Comparison of ENCODE assay signal across 18 cellular contexts in genomic region chr16:4052096-4052495, GRCh38.
DNase-seq lines count a peak whose midpoint lies in the region; ATAC-seq and TF ChIP-seq lines count a peak whose summit lies in the region.
"Had no signal": no experiment of that assay in that cellular context is flagged by ENCODE, and none has a peak within 500 bp of the region (broad histone marks: within the 10 kb centered on the region; RNA-seq: fewer than 3 reads in every experiment).

No MANE protein-coding gene starts in this region.

- peak overlapping the region; percentile 25; the same call in 1 of the 2 replicates for H3K27ac Mint-ChIP-seq in WTC11
- H3K27ac Mint-ChIP-seq in chondrocyte (ENCODE audit: unreplicated experiment), result no peak overlapping the region
- H3K27ac Mint-ChIP-seq: activated T-helper 17 cell treated with anti-CD3 and anti-CD28 coated beads, Interleukin-2, amount 50 U/mL, for 72 hours; memory B cell had no signal

- no peak overlapping the region for H3K4me3 ChIP-seq in HL-60 (replicated peaks; ENCODE audit: insufficient read depth, low read length)
- no peak overlapping the region for H3K4me3 ChIP-seq in mesenchymal stem cell (ENCODE audit: insufficient read depth in 1 of 2, low read depth in 1 of 2, low read length in 2 of 2)
- H3K4me3 ChIP-seq in thyroid gland (replicated peaks in 1 of 3), result no peak overlapping the region
- H3K4me3 ChIP-seq: esophagus muscularis mucosa, HAP-1, stomach had no signal

- H3K4me1 ChIP-seq in mesenchymal stem cell (ENCODE audit: control insufficient read depth, insufficient read depth, low read depth, low read length), result peaks cover 7% of the 10 kb centered on the region
- H3K4me1 ChIP-seq in thyroid gland, result peaks cover 52 to 76% of the 10 kb centered on the region in 2 donors

- no peaks in the 10 kb centered on the region for H3K9me3 Mint-ChIP-seq in WTC11
- no peaks in the 10 kb centered on the region for H3K9me3 Mint-ChIP-seq in chondrocyte (ENCODE audit: low read depth)
- H3K9me3 Mint-ChIP-seq: activated T-helper 17 cell treated with anti-CD3 and anti-CD28 coated beads, Interleukin-2, amount 50 U/mL, for 72 hours; memory B cell had no signal

- H3K27ac ChIP-seq in HL-60 (replicated peaks) (peak overlapping the region; percentile 81; the same call in 1 of the 2 replicates), mesenchymal stem cell (ENCODE audit: low read length, poor library complexity, severe bottlenecking) (no peak overlapping the region), thyroid gland (peak overlapping the region; percentile 85 to 100 (median 92))

- no peak overlapping the region for H2BK15ac ChIP-seq in mesenchymal stem cell (ENCODE audit: low read depth, poor library complexity, severe bottlenecking)

- H3K14ac ChIP-seq in mesenchymal stem cell (ENCODE audit: low read length in 2 of 2), result no peak overlapping the region

- peak overlapping the region in 1 of 2 experiments; percentile 21 for H3K18ac ChIP-seq in mesenchymal stem cell (ENCODE audit: low read depth in 1 of 2, low read length in 2 of 2)

- CTCF ChIA-PET in WTC11 (lab: Charles Lee), result no interaction called here

- POLR2A ChIA-PET in WTC11 (lab: Charles Lee), result no interaction called here

- H2BK12ac ChIP-seq in mesenchymal stem cell (ENCODE audit: low read length in 2 of 2), result peak overlapping the region in 1 of 2 experiments; percentile 56

- no peak overlapping the region for H2AFZ ChIP-seq in mesenchymal stem cell (ENCODE audit: low read depth, low read length)

- intact Hi-C loops in thyroid gland (cut with DNase I), result no loop called here

- H3K27me3 Mint-ChIP-seq in WTC11 (ENCODE audit: low read depth) (no peaks in the 10 kb centered on the region), chondrocyte (ENCODE audit: low read depth) (no peaks in the 10 kb centered on the region)
- H3K27me3 Mint-ChIP-seq: activated T-helper 17 cell treated with anti-CD3 and anti-CD28 coated beads, Interleukin-2, amount 50 U/mL, for 72 hours had no signal

- H3K36me3 Mint-ChIP-seq in WTC11, result no peaks in the 10 kb centered on the region
- H3K36me3 Mint-ChIP-seq in chondrocyte (ENCODE audit: low read depth), result no peaks in the 10 kb centered on the region
- H3K36me3 Mint-ChIP-seq: memory B cell had no signal

- H4K91ac ChIP-seq in mesenchymal stem cell (ENCODE audit: low read length), result no peak overlapping the region

- H3K4me3 Mint-ChIP-seq in WTC11 (no peak overlapping the region), chondrocyte (ENCODE audit: unreplicated experiment) (no peak overlapping the region)
- H3K4me3 Mint-ChIP-seq: activated T-helper 17 cell treated with anti-CD3 and anti-CD28 coated beads, Interleukin-2, amount 50 U/mL, for 72 hours; memory B cell had no signal

- WGBS in mesenchymal stem cell, result 96% methylated on average over 13 of the region's 14 CpGs
- WGBS in thyroid gland, 2 donors, result 66 to 67% methylated on average over 14 of the region's 14 CpGs

- no peak overlapping the region for H3K4ac ChIP-seq in mesenchymal stem cell (ENCODE audit: low read depth in 1 of 2, low read length in 2 of 2)

- TF ChIP-seq POLR2A in thyroid gland (IDR thresholded peaks at IDR 0.05), result no peak

- H3K79me1 ChIP-seq in mesenchymal stem cell (replicated peaks; ENCODE audit: low read length, poor library complexity, severe bottlenecking), result peaks cover 10% of the 10 kb centered on the region

- no peak overlapping the region for H3K4me2 ChIP-seq in mesenchymal stem cell (ENCODE audit: low read length, poor library complexity, severe bottlenecking)
- H3K4me2 ChIP-seq: SK-N-SH had no signal

- peak overlapping the region; percentile 72 for H4K8ac ChIP-seq in mesenchymal stem cell (ENCODE audit: low read length)

- H3K36me3 ChIP-seq in mesenchymal stem cell (ENCODE audit: control insufficient read depth in 1 of 2, insufficient read depth in 2 of 2, low read depth in 1 of 2, low read length in 2 of 2) (no peaks in the 10 kb centered on the region), thyroid gland (no peaks in the 10 kb centered on the region)
- H3K36me3 ChIP-seq: esophagus muscularis mucosa, HAP-1, stomach had no signal

- H3K23ac ChIP-seq in mesenchymal stem cell (ENCODE audit: low read length in 2 of 2), result no peak overlapping the region

- no peak overlapping the region for H2BK120ac ChIP-seq in mesenchymal stem cell (ENCODE audit: low read depth, low read length)

- no peak overlapping the region for H2AK5ac ChIP-seq in mesenchymal stem cell (ENCODE audit: low read length, severe bottlenecking)

- ATAC-seq in WTC11 (no peak), GM21786 (IDR thresholded peaks at IDR 0.05; ENCODE audit: unreplicated experiment) (no peak)
- ATAC-seq: activated T-helper 17 cell treated with anti-CD3 and anti-CD28 coated beads, Interleukin-2, amount 50 U/mL, for 72 hours; PC-3 had no signal

- DNase-seq in HL-60 (ENCODE audit: low read depth in 1 of 2, low spot score in 1 of 2) (no peak), WTC11 (ENCODE audit: low spot score) (no peak), mesenchymal stem cell (no peak), thyroid gland (no peak), C1 segment of cervical spinal cord (lab: John Stamatoyannopoulos, UW) (no peak), chondrocyte (ENCODE audit: low spot score) (no peak)
- DNase-seq: activated CD4-positive, CD25-positive, alpha-beta regulatory T cell treated with anti-CD3 and anti-CD28 coated beads, Interleukin-2, amount 50 U/mL, for 72 hours; GDM1; NCI-H526 treated with DMSO at 0.1 percent for 48 hours; SK-N-SH; stomach; T-helper 9 cell had no signal

- no peak overlapping the region for H3K9ac ChIP-seq in mesenchymal stem cell (ENCODE audit: low read length)
- H3K9ac ChIP-seq: SK-N-SH had no signal

- no peak overlapping the region for H2BK5ac ChIP-seq in mesenchymal stem cell (ENCODE audit: low read depth, low read length, poor library complexity, severe bottlenecking)

- no peak for TF ChIP-seq CTCF in HL-60 (IDR thresholded peaks at IDR 0.05; ENCODE audit: insufficient read depth, low read length)
- TF ChIP-seq CTCF in WTC11 (IDR thresholded peaks at IDR 0.05), result no peak
- TF ChIP-seq CTCF in thyroid gland (IDR thresholded peaks at IDR 0.05), result no peak
- no peak for TF ChIP-seq CTCF in chondrocyte (IDR thresholded peaks at IDR 0.05)

- no peaks in the 10 kb centered on the region for H3K9me3 ChIP-seq in mesenchymal stem cell (ENCODE audit: control insufficient read depth, low read length)
- no peaks in the 10 kb centered on the region for H3K9me3 ChIP-seq in thyroid gland
- H3K9me3 ChIP-seq: esophagus muscularis mucosa, HAP-1, SK-N-SH, stomach had no signal

- H3K27me3 ChIP-seq in HL-60 (ENCODE audit: insufficient read depth, poor library complexity, severe bottlenecking) (no peaks in the 10 kb centered on the region), mesenchymal stem cell (ENCODE audit: control insufficient read depth in 1 of 2, insufficient read depth in 1 of 2, low read length in 2 of 2) (no peaks in the 10 kb centered on the region), thyroid gland (no peaks in the 10 kb centered on the region)
- H3K27me3 ChIP-seq: esophagus muscularis mucosa, stomach had no signal

- H3K4me1 Mint-ChIP-seq in WTC11 (peaks cover 12% of the 10 kb centered on the region), chondrocyte (ENCODE audit: low read depth) (peaks cover 34% of the 10 kb centered on the region)
- H3K4me1 Mint-ChIP-seq: activated T-helper 17 cell treated with anti-CD3 and anti-CD28 coated beads, Interleukin-2, amount 50 U/mL, for 72 hours had no signal

TF ChIP-seq in WTC11, 78 proteins besides CTCF, POLR2A, EP300 and RAD21 (continues in another document):
- TF ChIP-seq ZNF532 (CRISPR knock-in tag; IDR thresholded peaks at IDR 0.05; ENCODE audit: borderline replicate concordance), result no peak
- no peak for TF ChIP-seq ATF6 (CRISPR knock-in tag; IDR thresholded peaks at IDR 0.05)
